21 cellular contexts compared by ENCODE assay signal in genomic region chr20:38420232-38421085, GRCh38. TPM values are rescaled to one million over a fixed set of nuclear protein-coding genes. Genes with fewer than 3 reads are reported as not detected.
DNase-seq lines count a peak whose midpoint lies in the region; ATAC-seq, FAIRE-seq and TF ChIP-seq lines count a peak whose summit lies in the region.
"Had no signal": no experiment of that assay in that cellular context is flagged by ENCODE, and none has a peak within 500 bp of the region (broad histone marks: within the 10 kb centered on the region; RNA-seq: fewer than 3 reads in every experiment).

No MANE protein-coding gene starts in this region.

- WGBS in upper lobe of left lung, 2 donors = 92 to 93% methylated on average over 9 to 10 of the region's 10 CpGs

- H2AFZ ChIP-seq in PC-9 = no peak overlapping the region

- H3K9me3 ChIP-seq in upper lobe of left lung = no peaks in the 10 kb centered on the region
- H3K9me3 ChIP-seq in PC-9 (ENCODE audit: insufficient read depth, low read depth) = no peaks in the 10 kb centered on the region

- FAIRE-seq in HTR-8/SVneo (lab: Jason Lieb, UNC) (peak; percentile 54), H54 (lab: Jason Lieb, UNC) (no peak)
- FAIRE-seq: TTC549 had no signal

- POLR2A ChIA-PET in PC-9 (lab: Charles Lee; ENCODE audit: unreplicated experiment) = no interaction called here

- no peak for ATAC-seq in GM18498 (IDR thresholded peaks at IDR 0.05; ENCODE audit: unreplicated experiment)
- ATAC-seq in upper lobe of left lung (ENCODE audit: low FRiP score in 2 of 2) = no peak

- peaks cover 74% of the 10 kb centered on the region for H4K20me1 ChIP-seq in PC-9 (ENCODE audit: insufficient read depth)

- peak overlapping the region in 3 of 5 experiments; percentile 18 to 81 (median 58) for H3K27ac Mint-ChIP-seq in brain

- no peak overlapping the region for H3K4me3 Mint-ChIP-seq in brain
- H3K4me3 Mint-ChIP-seq: activated naive CD4-positive, alpha-beta T cell treated with anti-CD3 and anti-CD28 coated beads for 36 hours; CD4-positive, alpha-beta memory T cell had no signal

- TF ChIP-seq POLR2A in upper lobe of left lung (IDR thresholded peaks at IDR 0.05) = no peak
- no peak for TF ChIP-seq POLR2A in H54 (IDR thresholded peaks at IDR 0.05; ENCODE audit: low read depth, low read length)

- H3K4me2 ChIP-seq in PC-9 = no peak overlapping the region
- H3K4me2 ChIP-seq: smooth muscle cell had no signal

- intact Hi-C loops in PC-9 (cut with micrococcal nuclease; ENCODE audit: unreplicated experiment) = no loop called here

- H3K4me1 Mint-ChIP-seq in brain = peaks cover 8% of the 10 kb centered on the region

- no peaks in the 10 kb centered on the region for H3K27me3 Mint-ChIP-seq in brain
- H3K27me3 Mint-ChIP-seq: CD4-positive, alpha-beta memory T cell had no signal

- peaks cover 93% of the 10 kb centered on the region for H3F3A ChIP-seq in PC-9 (ENCODE audit: insufficient read depth, low read depth)

- peak; percentile 20 for DNase-seq in ELR (ENCODE audit: low read depth)
- DNase-seq in HTR-8/SVneo (ENCODE audit: insufficient read length, low spot score) = no peak
- peak; percentile 59 for DNase-seq in myocyte (ENCODE audit: low read depth)
- no peak for DNase-seq in upper lobe of left lung
- no peak for DNase-seq in H54 (ENCODE audit: insufficient read length, low spot score)
- no peak for DNase-seq in PC-9
- DNase-seq: activated CD4-positive, alpha-beta T cell treated with anti-CD3 and anti-CD28 coated beads for 4 hours; activated CD8-positive, alpha-beta memory T cell treated with anti-CD3 and anti-CD28 coated beads, Interleukin-2, amount 50 U/mL, for 4 hours; activated naive CD4-positive, alpha-beta T cell treated with anti-CD3 and anti-CD28 coated beads for 36 hours; CD4-positive, alpha-beta memory T cell; DMS79; glutamatergic neuron; MV-4-11; NCI-H1694; NCI-H748 treated with DMSO at 0.1 percent for 48 hours; SHP77 treated with DMSO at 0.1 percent for 48 hours; stimulated activated CD4-positive, alpha-beta T cell treated with anti-CD3 and anti-CD28 coated beads, Interleukin-2, amount 100 ng/mL, for 48 hours had no signal

- no peak for TF ChIP-seq EP300 in upper lobe of left lung (IDR thresholded peaks at IDR 0.05)

- H3K9me2 ChIP-seq in PC-9 (ENCODE audit: insufficient read depth) = no peaks in the 10 kb centered on the region

- no peaks in the 10 kb centered on the region for H3K9me3 Mint-ChIP-seq in brain
- H3K9me3 Mint-ChIP-seq: activated naive CD4-positive, alpha-beta T cell treated with anti-CD3 and anti-CD28 coated beads for 36 hours had no signal

- BruUV-seq in PC-9 (replicated peaks; lab: Mats Ljungman, UMichigan) = no TSS peak

- no peaks in the 10 kb centered on the region for H3K27me3 ChIP-seq in upper lobe of left lung
- no peaks in the 10 kb centered on the region for H3K27me3 ChIP-seq in PC-9 (ENCODE audit: insufficient read depth, low read depth)

- H3K79me2 ChIP-seq in PC-9 (ENCODE audit: low read depth) = peaks cover 28% of the 10 kb centered on the region

- H3K36me3 Mint-ChIP-seq in brain = peaks cover 75% of the 10 kb centered on the region

- no peak overlapping the region for H3K4me3 ChIP-seq in upper lobe of left lung
- H3K4me3 ChIP-seq in PC-9 = no peak overlapping the region
- H3K4me3 ChIP-seq: smooth muscle cell had no signal

- no peak overlapping the region for H3K27ac ChIP-seq in upper lobe of left lung
- no peak overlapping the region for H3K27ac ChIP-seq in PC-9

- CTCF ChIA-PET in PC-9 (lab: Charles Lee) = no interaction called here

- no peak for TF ChIP-seq CTCF in brain (conservative IDR thresholded peaks at IDR 0.05)
- TF ChIP-seq CTCF in upper lobe of left lung (IDR thresholded peaks at IDR 0.05) = no peak
- TF ChIP-seq CTCF in PC-9 (conservative IDR thresholded peaks at IDR 0.05) = no peak

- no peaks in the 10 kb centered on the region for H3K4me1 ChIP-seq in upper lobe of left lung
- no peaks in the 10 kb centered on the region for H3K4me1 ChIP-seq in PC-9 (replicated peaks; ENCODE audit: insufficient read depth)

- H3K36me3 ChIP-seq in upper lobe of left lung (peaks cover 19 to 93% (median 68%) of the 10 kb centered on the region in 4 donors), PC-9 (ENCODE audit: low read depth) (peaks cover 67% of the 10 kb centered on the region)

RNA-seq across cellular contexts. Expression of gene SNHG17, which starts 14.7 kb away (rescaled TPM):
- polyA plus RNA-seq in brain (ENCODE audit: insufficient read depth, low read depth, low replicate concordance) = 20.6 TPM
- total RNA-seq in myocyte (3.2 and 3.4 TPM in 2 replicates), upper lobe of left lung (10 to 100 TPM; 14.7 to 40.0 (median 20.3) TPM), PC-9 (2021) (41.5 and 58.9 TPM in 2 replicates)
- polyA plus RNA-seq in myocyte (2012) = 18.9 TPM

RNA-seq across cellular contexts. Expression of gene RALGAPB, which starts 52.2 kb away (rescaled TPM):
- polyA plus RNA-seq in brain (ENCODE audit: insufficient read depth, low read depth, low replicate concordance) = 22.2 TPM
- total RNA-seq in myocyte (19.4 and 24.3 TPM in 2 replicates), upper lobe of left lung (10 to 100 TPM; 27.0 to 76.5 (median 32.1) TPM), PC-9 (2021) (35.2 and 40.2 TPM in 2 replicates)
- 16.7 TPM for polyA plus RNA-seq in myocyte (2012)

Comparison
In these comparisons a context has a peak if more than half of its experiments do, and no peak if none do; other contexts are left out.
1. DNase-seq: peak in ELR (single experiment) and myocyte (single experiment); none in HTR-8/SVneo (single experiment), upper lobe of left lung (0 of 2), H54 (single experiment) and PC-9 (0 of 2).